13 cellular contexts compared by ENCODE assay signal in the genomic region with DNA sequence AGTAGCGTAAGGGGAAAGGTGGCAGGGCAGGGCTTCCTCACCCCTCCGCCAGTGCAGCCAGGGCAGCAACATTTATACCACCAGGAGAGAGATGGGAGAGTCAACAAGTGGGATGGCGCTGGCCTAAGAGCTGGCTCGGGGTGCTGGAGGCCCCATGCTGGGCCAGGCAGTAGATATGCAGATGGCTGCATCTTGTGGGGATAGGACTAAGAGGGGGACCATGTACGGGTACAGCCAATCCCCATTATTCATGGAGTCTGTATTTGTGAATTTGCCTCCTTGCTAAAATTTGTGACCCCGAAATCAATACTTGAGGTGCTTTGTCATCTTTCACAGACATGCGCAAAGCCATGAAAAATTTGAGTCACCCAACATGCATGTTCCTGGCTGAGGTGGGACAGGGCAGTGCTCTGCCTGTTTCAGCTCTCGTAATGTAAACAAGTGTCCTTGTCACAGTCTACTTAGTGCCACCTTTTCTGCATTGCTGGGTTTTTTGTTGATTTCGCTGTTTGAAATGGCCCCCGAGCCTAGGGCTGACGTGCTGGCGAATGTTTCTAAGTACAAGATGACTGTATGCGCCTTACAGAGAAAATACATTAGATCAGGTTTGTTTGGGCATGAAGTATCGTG. TPM values are rescaled to one million over a fixed set of nuclear protein-coding genes. Genes with fewer than 3 reads are reported as not detected.
DNase-seq lines count a peak whose midpoint lies in the region; ATAC-seq and TF ChIP-seq lines count a peak whose summit lies in the region.
"Had no signal": no experiment of that assay in that cellular context is flagged by ENCODE, and none has a peak within 500 bp of the region (broad histone marks: within the 10 kb centered on the region; RNA-seq: fewer than 3 reads in every experiment).

No MANE protein-coding gene starts in this region.

- H3K27me3 ChIP-seq in spleen (replicated peaks in 1 of 7) (no peaks in the 10 kb centered on the region), BE2C (no peaks in the 10 kb centered on the region)

- H3K9me3 Mint-ChIP-seq in activated naive CD4-positive, alpha-beta T cell treated with anti-CD3 and anti-CD28 coated beads, Interleukin-2, amount 50 U/mL, for 24 hours = no peaks in the 10 kb centered on the region

- peak overlapping the region; percentile 99 for H3K27ac Mint-ChIP-seq in activated naive CD4-positive, alpha-beta T cell treated with anti-CD3 and anti-CD28 coated beads, Interleukin-2, amount 50 U/mL, for 24 hours

- H3K4me3 ChIP-seq in spleen (peak overlapping the region in 2 of 8 donors; percentile 19 to 55), BE2C (ENCODE audit: low read depth, low read length) (no peak overlapping the region)
- H3K4me3 ChIP-seq: A549 had no signal

- no peak for TF ChIP-seq POLR2A in spleen (IDR thresholded peaks at IDR 0.05)

- no peaks in the 10 kb centered on the region for H3K27me3 Mint-ChIP-seq in activated naive CD4-positive, alpha-beta T cell treated with anti-CD3 and anti-CD28 coated beads, Interleukin-2, amount 50 U/mL, for 24 hours

- H3K9me3 ChIP-seq in spleen = no peaks in the 10 kb centered on the region
- H3K9me3 ChIP-seq in BE2C = no peaks in the 10 kb centered on the region
- H3K9me3 ChIP-seq: A549 had no signal

- 68 to 77% (median 69%) methylated on average over 14 of the region's 14 CpGs for WGBS in spleen, 5 donors

- peak; percentile 38 to 46 for ATAC-seq in activated CD4-positive, CD25-positive, alpha-beta regulatory T cell treated with anti-CD3 and anti-CD28 coated beads, Interleukin-2, amount 50 U/mL, for 24 hours
- peak; percentile 12 for ATAC-seq in HG03460 (IDR thresholded peaks at IDR 0.05; ENCODE audit: unreplicated experiment)
- ATAC-seq: A549 had no signal

- H3K36me3 Mint-ChIP-seq in activated naive CD4-positive, alpha-beta T cell treated with anti-CD3 and anti-CD28 coated beads, Interleukin-2, amount 50 U/mL, for 24 hours = peaks cover 17% of the 10 kb centered on the region

- H3K4me1 ChIP-seq in spleen (peaks cover 50 to 99% (median 88%) of the 10 kb centered on the region in 6 donors), BE2C (no peaks in the 10 kb centered on the region)

- H3K36me3 ChIP-seq in spleen = peaks cover 0 to 88% (median 1%) of the 10 kb centered on the region in 6 donors
- no peaks in the 10 kb centered on the region for H3K36me3 ChIP-seq in BE2C

- DNase-seq in activated CD4-positive, CD25-positive, alpha-beta regulatory T cell treated with anti-CD3 and anti-CD28 coated beads, Interleukin-2, amount 50 U/mL, for 72 hours = no peak
- DNase-seq in spleen (peak; percentile 36), T-helper 9 cell (no peak), A172 (ENCODE audit: low spot score) (no peak), BE2C (no peak)
- DNase-seq: activated gamma-delta T cell, dermis blood vessel endothelial cell, Kasumi-1, kidney glomerular epithelial cell had no signal

- H3K4me3 Mint-ChIP-seq in activated naive CD4-positive, alpha-beta T cell treated with anti-CD3 and anti-CD28 coated beads, Interleukin-2, amount 50 U/mL, for 24 hours = peak overlapping the region; percentile 80

- peaks cover 82% of the 10 kb centered on the region for H3K4me1 Mint-ChIP-seq in activated naive CD4-positive, alpha-beta T cell treated with anti-CD3 and anti-CD28 coated beads, Interleukin-2, amount 50 U/mL, for 24 hours

- intact Hi-C loops in spleen (cut with DNase I; ENCODE audit: low total_unique reads) = no loop called here

- peak overlapping the region in 7 of 8 donors; percentile 11 to 85 (median 62) for H3K27ac ChIP-seq in spleen

- TF ChIP-seq CTCF in spleen (IDR thresholded peaks at IDR 0.05 in 8 of 11, conservative IDR thresholded peaks at IDR 0.05 in 3 of 11) = peak in 2 of 11 experiments; percentile 0 to 2
- no peak for TF ChIP-seq CTCF in BE2C (IDR thresholded peaks at IDR 0.05; ENCODE audit: low read depth, low read length)

RNA-seq across cellular contexts. Expression of a gene that starts 27.5 kb away (rescaled TPM):
- 10 to 100 TPM; 32.1 to 56.3 (median 38.8) TPM for total RNA-seq in spleen
- polyA plus RNA-seq in spleen = 10 to 100 TPM in 1 of 3 donors, 1 to 10 TPM in 2; 8.2 to 12.5 (median 8.8) TPM
- 14.5 and 20.4 TPM in 2 replicates for total RNA-seq in A172 (2014; rRNA removed; shearing (Covaris generic))
- polyA plus RNA-seq in BE2C (2012; ENCODE audit: insufficient read depth, insufficient read length, low read depth) = 30.5 TPM
